ENCODE assay signal across 16 cellular contexts in genomic region chr10:116073451-116073850, GRCh38.
"Had no signal": no experiment of that assay in that cellular context is flagged by ENCODE, and none has a peak within 500 bp of the region (broad histone marks: within the 10 kb centered on the region; RNA-seq: fewer than 3 reads in every experiment).

No MANE protein-coding gene starts in this region.

- H3K4me1 Mint-ChIP-seq: central memory CD8-positive, alpha-beta T cell; memory B cell; natural killer cell; stimulated activated effector memory CD8-positive, alpha-beta T cell treated with anti-CD3 and anti-CD28 coated beads, Interleukin-12 subunit alpha, Interleukin-12 subunit beta, amount 100 ng/mL, for 72 hours had no signal

- DNase-seq: colonic mucosa; effector CD8-positive, alpha-beta T cell; foreskin melanocyte; left ventricle myocardium superior; lower lobe of right lung; natural killer cell; right cardiac atrium; sigmoid colon; stimulated activated CD4-positive, alpha-beta T cell treated with anti-CD3 and anti-CD28 coated beads, Interleukin-2, amount 100 ng/mL, for 24 hours; stimulated activated CD4-positive, alpha-beta T cell treated with anti-CD3 and anti-CD28 coated beads, Interleukin-4, amount 100 ng/mL, for 24 hours; stimulated activated naive CD8-positive, alpha-beta T cell treated with anti-CD3 and anti-CD28 coated beads, Interleukin-15, Interleukin-2, amounts not matched to agents 100 U/mL and 50 U/mL, for 24 hours; upper lobe of left lung had no signal

- H3K36me3 Mint-ChIP-seq: memory B cell; natural killer cell; stimulated activated effector memory CD8-positive, alpha-beta T cell treated with anti-CD3 and anti-CD28 coated beads, Interleukin-12 subunit alpha, Interleukin-12 subunit beta, amount 100 ng/mL, for 72 hours had no signal

- H3K9me3 Mint-ChIP-seq: central memory CD8-positive, alpha-beta T cell; dendritic cell treated with granulocyte-macrophage colony-stimulating factor and Interleukin-4, amounts not matched to agents 40 ng/mL and 50 ng/mL, for 4 days; memory B cell; natural killer cell; stimulated activated effector memory CD8-positive, alpha-beta T cell treated with anti-CD3 and anti-CD28 coated beads, Interleukin-12 subunit alpha, Interleukin-12 subunit beta, amount 100 ng/mL, for 72 hours had no signal

- ATAC-seq: left ventricle myocardium superior; lower lobe of right lung; natural killer cell; right cardiac atrium; stimulated activated naive CD8-positive, alpha-beta T cell treated with anti-CD3 and anti-CD28 coated beads, Interleukin-15, Interleukin-2, amounts not matched to agents 100 U/mL and 50 U/mL, for 24 hours had no signal

- H3K27me3 Mint-ChIP-seq: central memory CD8-positive, alpha-beta T cell; dendritic cell treated with granulocyte-macrophage colony-stimulating factor and Interleukin-4, amounts not matched to agents 40 ng/mL and 50 ng/mL, for 4 days had no signal

- H3K4me3 Mint-ChIP-seq: central memory CD8-positive, alpha-beta T cell; dendritic cell treated with granulocyte-macrophage colony-stimulating factor and Interleukin-4, amounts not matched to agents 40 ng/mL and 50 ng/mL, for 4 days; memory B cell; natural killer cell; stimulated activated effector memory CD8-positive, alpha-beta T cell treated with anti-CD3 and anti-CD28 coated beads, Interleukin-12 subunit alpha, Interleukin-12 subunit beta, amount 100 ng/mL, for 72 hours had no signal

- H3K27ac Mint-ChIP-seq: dendritic cell treated with granulocyte-macrophage colony-stimulating factor and Interleukin-4, amounts not matched to agents 40 ng/mL and 50 ng/mL, for 4 days; memory B cell; natural killer cell; stimulated activated effector memory CD8-positive, alpha-beta T cell treated with anti-CD3 and anti-CD28 coated beads, Interleukin-12 subunit alpha, Interleukin-12 subunit beta, amount 100 ng/mL, for 72 hours had no signal
